Comparison of ENCODE assay signal across 14 cellular contexts in genomic region chr20:58645277-58645968, GRCh38. TPM values are rescaled to one million over a fixed set of nuclear protein-coding genes. Genes with fewer than 3 reads are reported as not detected.
DNase-seq lines count a peak whose midpoint lies in the region; ATAC-seq and TF ChIP-seq lines count a peak whose summit lies in the region.
"Had no signal": no experiment of that assay in that cellular context is flagged by ENCODE, and none has a peak within 500 bp of the region (broad histone marks: within the 10 kb centered on the region; RNA-seq: fewer than 3 reads in every experiment).

No MANE protein-coding gene starts in this region.

- TF ChIP-seq CTCF in PC-3 (conservative IDR thresholded peaks at IDR 0.05; ENCODE audit: low read depth, low read length) (no peak), endodermal cell (conservative IDR thresholded peaks at IDR 0.05) (no peak), osteocyte (IDR thresholded peaks at IDR 0.05) (no peak)

- ATAC-seq in PC-3 = peak; percentile 76
- no peak for ATAC-seq in GM18517 (IDR thresholded peaks at IDR 0.05; ENCODE audit: unreplicated experiment)
- no peak for ATAC-seq in GM21447 (IDR thresholded peaks at IDR 0.05; ENCODE audit: unreplicated experiment)
- ATAC-seq: natural killer cell, Panc1 had no signal

- no peak overlapping the region for H3K4me3 Mint-ChIP-seq in endodermal cell
- H3K4me3 Mint-ChIP-seq in osteocyte (ENCODE audit: unreplicated experiment) = no peak overlapping the region
- H3K4me3 Mint-ChIP-seq: natural killer cell had no signal

- no TSS peak for BruUV-seq in PC-3 (replicated peaks; lab: Mats Ljungman, UMichigan)

- H3K9me2 ChIP-seq in PC-3 (replicated peaks; ENCODE audit: low read length) = no peaks in the 10 kb centered on the region

- H3K27me3 Mint-ChIP-seq in endodermal cell (ENCODE audit: insufficient read depth) (peaks cover 32% of the 10 kb centered on the region), osteocyte (ENCODE audit: unreplicated experiment) (no peaks in the 10 kb centered on the region)

- H3K9me3 Mint-ChIP-seq in endodermal cell (no peaks in the 10 kb centered on the region), osteocyte (ENCODE audit: unreplicated experiment) (no peaks in the 10 kb centered on the region)
- H3K9me3 Mint-ChIP-seq: natural killer cell had no signal

- H3K4me3 ChIP-seq in PC-3 (ENCODE audit: low read length) (no peak overlapping the region), endodermal cell (ENCODE audit: low read length) (no peak overlapping the region)
- H3K4me3 ChIP-seq: BLaER1 treated with 17β-estradiol and CSF1 and Interleukin-3, amounts not matched to agents 10 nM and 100 nM had no signal

- peak overlapping the region; percentile 86 for H3K27ac ChIP-seq in PC-3 (ENCODE audit: low read length)
- no peak overlapping the region for H3K27ac ChIP-seq in endodermal cell (ENCODE audit: low read depth, low read length)
- H3K27ac ChIP-seq: BLaER1 treated with 17β-estradiol and CSF1 and Interleukin-3, amounts not matched to agents 10 nM and 100 nM had no signal

- H3K9ac ChIP-seq in PC-3 (ENCODE audit: low read length) (peak overlapping the region; percentile 54), endodermal cell (ENCODE audit: extremely low read depth, low read length, poor library complexity, severe bottlenecking) (no peak overlapping the region)
- H3K9ac ChIP-seq: BLaER1 treated with 17β-estradiol and CSF1 and Interleukin-3, amounts not matched to agents 10 nM and 100 nM had no signal

- no peaks in the 10 kb centered on the region for H3F3A ChIP-seq in PC-3 (ENCODE audit: low read length, unreplicated experiment)

- no peaks in the 10 kb centered on the region for H4K20me1 ChIP-seq in PC-3 (ENCODE audit: low read length)
- H4K20me1 ChIP-seq: BLaER1 treated with 17β-estradiol and CSF1 and Interleukin-3, amounts not matched to agents 10 nM and 100 nM had no signal

- DNase-seq in H4 (ENCODE audit: low spot score) (peak; percentile 54), PC-3 (peak; percentile 99), endodermal cell (peak; percentile 33), osteocyte (ENCODE audit: extremely low spot score, unreplicated experiment) (peak; percentile 36), activated gamma-delta T cell (lab: John Stamatoyannopoulos, UW) (no peak), UCSD-AML1 (lab: John Stamatoyannopoulos, UW; ENCODE audit: unreplicated experiment) (no peak)
- DNase-seq: aorta; natural killer cell; NCI-H2081; stimulated activated CD4-positive, alpha-beta T cell treated with anti-CD3 and anti-CD28 coated beads, Interleukin-12 subunit alpha, Interleukin-12 subunit beta, amount 100 ng/mL, for 4 hours had no signal

- no peaks in the 10 kb centered on the region for H3K36me3 ChIP-seq in PC-3 (ENCODE audit: low read depth, low read length)
- no peaks in the 10 kb centered on the region for H3K36me3 ChIP-seq in endodermal cell (ENCODE audit: control insufficient read depth, insufficient read depth, low read length)
- H3K36me3 ChIP-seq: BLaER1 treated with 17β-estradiol and CSF1 and Interleukin-3, amounts not matched to agents 10 nM and 100 nM had no signal

- H3K4me2 ChIP-seq in PC-3 (ENCODE audit: low read length) = peak overlapping the region; percentile 27
- H3K4me2 ChIP-seq: BLaER1 treated with 17β-estradiol and CSF1 and Interleukin-3, amounts not matched to agents 10 nM and 100 nM had no signal

- H3K9me3 ChIP-seq in PC-3 (ENCODE audit: low read length) = no peaks in the 10 kb centered on the region
- H3K9me3 ChIP-seq in endodermal cell (ENCODE audit: control insufficient read depth, low read length) = no peaks in the 10 kb centered on the region
- H3K9me3 ChIP-seq: BLaER1 treated with 17β-estradiol and CSF1 and Interleukin-3, amounts not matched to agents 10 nM and 100 nM had no signal

- H2AFZ ChIP-seq in PC-3 (ENCODE audit: low read length) = no peak overlapping the region

- intact Hi-C loops in PC-3 (cut with micrococcal nuclease) = loop anchor here (1.0 to 10.0 kb wide), 5 partner anchors 15 to 238 kb away; partner anchors contain the start of gene APCDD1L

- H3K79me2 ChIP-seq in PC-3 (ENCODE audit: low read length) = no peaks in the 10 kb centered on the region

- H3K36me3 Mint-ChIP-seq in endodermal cell (ENCODE audit: low read depth) (no peaks in the 10 kb centered on the region), osteocyte (ENCODE audit: unreplicated experiment) (no peaks in the 10 kb centered on the region)
- H3K36me3 Mint-ChIP-seq: natural killer cell had no signal

- H3K4me1 Mint-ChIP-seq in endodermal cell (peaks cover 31% of the 10 kb centered on the region), osteocyte (ENCODE audit: unreplicated experiment) (peaks cover 11% of the 10 kb centered on the region)

- POLR2A ChIA-PET in PC-3 (lab: Charles Lee; ENCODE audit: unreplicated experiment) = interaction anchor here (0.7 kb wide), 1 partner anchor 331 kb away, joined by 4 read pairs; no protein-coding TSS in a partner anchor

- WGBS in endodermal cell (ENCODE audit: insufficient coverage in 1 of 2, insufficient read length in 1 of 2), 2 experiments = 94 to 96% methylated on average over 2 to 5 of the region's 5 CpGs

- H3K4me1 ChIP-seq in PC-3 (ENCODE audit: insufficient read depth, low read length) = peaks cover 52% of the 10 kb centered on the region
- no peaks in the 10 kb centered on the region for H3K4me1 ChIP-seq in endodermal cell (ENCODE audit: control insufficient read depth, insufficient read depth, low read length)

- CTCF ChIA-PET in PC-3 (lab: Charles Lee) = interaction anchor here (1.0 kb wide), 1 partner anchor 164 kb away, joined by 4 read pairs; no protein-coding TSS in a partner anchor

- no peaks in the 10 kb centered on the region for H3K27me3 ChIP-seq in PC-3 (ENCODE audit: low read length)
- no peaks in the 10 kb centered on the region for H3K27me3 ChIP-seq in endodermal cell (ENCODE audit: control insufficient read depth, insufficient read depth, low read length, poor library complexity, severe bottlenecking)

- H3K27ac Mint-ChIP-seq in endodermal cell = no peak overlapping the region
- H3K27ac Mint-ChIP-seq in osteocyte (ENCODE audit: unreplicated experiment) = no peak overlapping the region
- H3K27ac Mint-ChIP-seq: natural killer cell had no signal

RNA-seq across cellular contexts. Expression of gene STX16, which starts 5.7 kb away (rescaled TPM):
- total RNA-seq in H4 (2014; rRNA removed; shearing (Covaris generic)) = 6.1 and 8.8 TPM in 2 replicates
- 44.2 and 47.1 TPM in 2 replicates for total RNA-seq in PC-3 (2014; rRNA removed)
- 100 to 1,000 TPM in 1 of 2 donors, 10 to 100 TPM in 1; 91.6 to 114 TPM for total RNA-seq in endodermal cell
- polyA plus RNA-seq in endodermal cell (2013, experiment 1 of 2) = 60.9 TPM
- 62.3 TPM for polyA plus RNA-seq in endodermal cell (2013, experiment 2 of 2)
- total RNA-seq in osteocyte = 66.9 and 67.0 TPM in 2 replicates

RNA-seq across cellular contexts. Expression of gene NPEPL1, which starts 47.2 kb away (rescaled TPM):
- 0.95 and 1.1 TPM in 2 replicates for total RNA-seq in H4 (2014; rRNA removed; shearing (Covaris generic))
- total RNA-seq in PC-3 (2014; rRNA removed) (49.7 and 53.1 TPM in 2 replicates), endodermal cell (10 to 100 TPM; 52.9 to 72.8 TPM), osteocyte (13.1 and 13.6 TPM in 2 replicates)
- polyA plus RNA-seq in endodermal cell (2013, experiment 1 of 2) = 24.1 TPM
- polyA plus RNA-seq in endodermal cell (2013, experiment 2 of 2) = 22.4 TPM

Comparison
In these comparisons a context has a peak if more than half of its experiments do, and no peak if none do; other contexts are left out.
1. DNase-seq: peak in H4 (single experiment), PC-3 (single experiment), endodermal cell (single experiment) and osteocyte (single experiment); none in activated gamma-delta T cell (single experiment) and UCSD-AML1 (single experiment).